In the genomic region with DNA sequence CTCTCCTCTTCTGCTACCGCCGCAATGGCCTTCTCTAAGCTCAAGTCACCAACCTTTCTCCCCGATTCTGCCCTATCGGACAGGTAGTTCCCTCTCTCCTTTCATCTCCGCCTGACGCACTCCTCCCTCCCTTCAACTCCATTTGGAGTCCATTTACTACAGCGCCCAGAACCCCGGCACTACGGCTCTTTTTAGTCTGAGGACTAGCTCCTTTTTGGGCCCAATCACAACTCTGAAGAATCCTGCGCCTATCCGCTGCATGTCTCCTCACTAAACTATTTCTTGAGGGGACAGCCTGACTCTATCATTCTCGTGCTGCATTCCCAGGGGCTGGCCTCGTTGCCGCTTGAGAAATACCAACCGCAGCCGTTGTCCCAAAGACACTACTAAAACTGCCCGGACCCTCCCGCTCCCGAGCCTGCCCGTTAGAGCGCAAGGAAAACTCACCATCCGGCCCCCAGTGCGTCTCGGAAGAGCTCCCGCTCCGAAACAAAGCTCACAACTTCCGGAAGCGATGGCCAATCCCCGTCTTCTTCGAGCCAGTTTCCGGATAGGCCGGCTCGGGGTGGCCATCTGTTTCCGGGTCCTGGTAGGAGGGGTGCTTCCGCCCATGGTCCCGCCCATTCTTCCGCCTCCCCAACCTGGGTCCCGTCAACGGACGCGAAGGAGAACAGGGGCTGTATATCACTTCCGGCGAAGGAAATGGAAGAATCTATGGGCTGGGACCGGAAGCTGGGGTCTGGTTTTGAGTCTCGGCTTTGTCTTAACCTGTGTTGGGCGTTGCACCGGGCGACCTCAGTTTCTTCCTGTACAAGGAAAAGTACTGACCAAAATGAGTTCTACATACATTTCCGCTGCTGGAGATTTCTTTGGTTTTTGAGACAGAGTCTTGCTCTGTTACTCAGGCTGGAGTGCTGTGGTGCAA, we compare ENCODE assay signal across 1 cellular context.
A peak's percentile ranks its signal among the peaks of the same experiment; 100 is the strongest.
TF ChIP-seq lines count a peak whose summit lies in the region.

Gene TPRKB, minus strand, starts transcription at position 491 of the 925 bp plus-strand sequence. CDS start 2,776 bp downstream, outside the sequence.

TF ChIP-seq in HEK293, 187 proteins besides CTCF, POLR2A, EP300 and RAD21 (continued from another document and continues in another):
- no peak for TF ChIP-seq REPIN1 (tag by site-specific recombination; IDR thresholded peaks at IDR 0.05; ENCODE audit: low read depth)
- peak; percentile 74 for TF ChIP-seq YY2 (tag by site-specific recombination; IDR thresholded peaks at IDR 0.05)
- TF ChIP-seq, protein P1, sequence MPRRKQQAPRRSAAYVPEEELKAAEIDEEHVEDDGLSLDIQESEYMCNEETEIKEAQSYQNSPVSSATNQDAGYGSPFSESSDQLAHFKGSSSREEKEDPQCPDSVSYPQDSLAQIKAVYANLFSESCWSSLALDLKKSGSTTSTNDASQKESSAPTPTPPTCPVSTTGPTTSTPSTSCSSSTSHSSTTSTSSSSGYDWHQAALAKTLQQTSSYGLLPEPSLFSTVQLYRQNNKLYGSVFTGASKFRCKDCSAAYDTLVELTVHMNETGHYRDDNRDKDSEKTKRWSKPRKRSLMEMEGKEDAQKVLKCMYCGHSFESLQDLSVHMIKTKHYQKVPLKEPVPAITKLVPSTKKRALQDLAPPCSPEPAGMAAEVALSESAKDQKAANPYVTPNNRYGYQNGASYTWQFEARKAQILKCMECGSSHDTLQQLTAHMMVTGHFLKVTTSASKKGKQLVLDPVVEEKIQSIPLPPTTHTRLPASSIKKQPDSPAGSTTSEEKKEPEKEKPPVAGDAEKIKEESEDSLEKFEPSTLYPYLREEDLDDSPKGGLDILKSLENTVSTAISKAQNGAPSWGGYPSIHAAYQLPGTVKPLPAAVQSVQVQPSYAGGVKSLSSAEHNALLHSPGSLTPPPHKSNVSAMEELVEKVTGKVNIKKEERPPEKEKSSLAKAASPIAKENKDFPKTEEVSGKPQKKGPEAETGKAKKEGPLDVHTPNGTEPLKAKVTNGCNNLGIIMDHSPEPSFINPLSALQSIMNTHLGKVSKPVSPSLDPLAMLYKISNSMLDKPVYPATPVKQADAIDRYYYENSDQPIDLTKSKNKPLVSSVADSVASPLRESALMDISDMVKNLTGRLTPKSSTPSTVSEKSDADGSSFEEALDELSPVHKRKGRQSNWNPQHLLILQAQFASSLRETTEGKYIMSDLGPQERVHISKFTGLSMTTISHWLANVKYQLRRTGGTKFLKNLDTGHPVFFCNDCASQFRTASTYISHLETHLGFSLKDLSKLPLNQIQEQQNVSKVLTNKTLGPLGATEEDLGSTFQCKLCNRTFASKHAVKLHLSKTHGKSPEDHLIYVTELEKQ (tag by site-specific recombination; IDR thresholded peaks at IDR 0.05; ENCODE audit: borderline replicate concordance), result no peak
- peak; percentile 89 for TF ChIP-seq ZNF629 (tag by site-specific recombination; IDR thresholded peaks at IDR 0.05)
- peak; percentile 98 for TF ChIP-seq PRDM10 (tag by site-specific recombination; IDR thresholded peaks at IDR 0.05)
- TF ChIP-seq ZFP37 (tag by site-specific recombination; IDR thresholded peaks at IDR 0.05), result 0 out of 2 replicates have a peak, but pooled peaks have one; percentile 54
- TF ChIP-seq ZNF121 (tag by site-specific recombination; IDR thresholded peaks at IDR 0.05), result 0 out of 2 replicates have a peak, but pooled peaks have one; percentile 58
- peak; percentile 92 for TF ChIP-seq KLF8 (tag by site-specific recombination; IDR thresholded peaks at IDR 0.05)
- TF ChIP-seq SETDB1 (IDR thresholded peaks at IDR 0.05; ENCODE audit: insufficient read length, low read length), result peak; percentile 75
- no peak for TF ChIP-seq ZNF621 (tag by site-specific recombination; IDR thresholded peaks at IDR 0.05)
- TF ChIP-seq BCL11A (tag by site-specific recombination; IDR thresholded peaks at IDR 0.05; ENCODE audit: low read depth), result no peak
- TF ChIP-seq ZNF791 (tag by site-specific recombination; IDR thresholded peaks at IDR 0.05), result peak; percentile 70; the same call in 1 of the 2 replicates
- peak; percentile 97 for TF ChIP-seq SP2 (tag by site-specific recombination; IDR thresholded peaks at IDR 0.05)
- TF ChIP-seq ZNF654 (tag by site-specific recombination; IDR thresholded peaks at IDR 0.05; ENCODE audit: low read depth), result no peak
- TF ChIP-seq SP7 (tag by site-specific recombination; IDR thresholded peaks at IDR 0.05), result peak; percentile 69; the same call in 1 of the 2 replicates
- no peak for TF ChIP-seq ZBTB7A (tag by site-specific recombination; IDR thresholded peaks at IDR 0.05; ENCODE audit: low read depth)
- TF ChIP-seq MZF1 (tag by site-specific recombination; IDR thresholded peaks at IDR 0.05; ENCODE audit: borderline replicate concordance), result peak; percentile 52; the same call in 1 of the 2 replicates
- no peak for TF ChIP-seq ZNF2 (tag by site-specific recombination; IDR thresholded peaks at IDR 0.05)
- peak; percentile 81 for TF ChIP-seq ZNF600 (tag by site-specific recombination; IDR thresholded peaks at IDR 0.05)
- peak; percentile 56; the same call in 1 of the 2 replicates for TF ChIP-seq KLF10 (tag by site-specific recombination; IDR thresholded peaks at IDR 0.05)
- peak; percentile 91; the same call in 1 of the 2 replicates for TF ChIP-seq HOXC10 (CRISPR knock-in tag; IDR thresholded peaks at IDR 0.05)
- no peak for TF ChIP-seq ZBTB6 (tag by site-specific recombination; IDR thresholded peaks at IDR 0.05)
- peak; percentile 49; the same call in 1 of the 2 replicates for TF ChIP-seq ZBTB8A (tag by site-specific recombination; IDR thresholded peaks at IDR 0.05)
- peak; percentile 78 for TF ChIP-seq KLF9 (tag by site-specific recombination; IDR thresholded peaks at IDR 0.05; ENCODE audit: low read depth)
- TF ChIP-seq ZBTB21 (tag by site-specific recombination; IDR thresholded peaks at IDR 0.05), result peak; percentile 75
- 0 out of 2 replicates have a peak, but pooled peaks have one; percentile 56 for TF ChIP-seq ZNF561 (tag by site-specific recombination; IDR thresholded peaks at IDR 0.05; ENCODE audit: borderline replicate concordance)
- TF ChIP-seq ZNF324 (tag by site-specific recombination; IDR thresholded peaks at IDR 0.05), result 0 out of 2 replicates have a peak, but pooled peaks have one; percentile 7
- peak; percentile 87 for TF ChIP-seq ZNF335 (tag by site-specific recombination; conservative IDR thresholded peaks at IDR 0.05)
- TF ChIP-seq, protein P2, sequence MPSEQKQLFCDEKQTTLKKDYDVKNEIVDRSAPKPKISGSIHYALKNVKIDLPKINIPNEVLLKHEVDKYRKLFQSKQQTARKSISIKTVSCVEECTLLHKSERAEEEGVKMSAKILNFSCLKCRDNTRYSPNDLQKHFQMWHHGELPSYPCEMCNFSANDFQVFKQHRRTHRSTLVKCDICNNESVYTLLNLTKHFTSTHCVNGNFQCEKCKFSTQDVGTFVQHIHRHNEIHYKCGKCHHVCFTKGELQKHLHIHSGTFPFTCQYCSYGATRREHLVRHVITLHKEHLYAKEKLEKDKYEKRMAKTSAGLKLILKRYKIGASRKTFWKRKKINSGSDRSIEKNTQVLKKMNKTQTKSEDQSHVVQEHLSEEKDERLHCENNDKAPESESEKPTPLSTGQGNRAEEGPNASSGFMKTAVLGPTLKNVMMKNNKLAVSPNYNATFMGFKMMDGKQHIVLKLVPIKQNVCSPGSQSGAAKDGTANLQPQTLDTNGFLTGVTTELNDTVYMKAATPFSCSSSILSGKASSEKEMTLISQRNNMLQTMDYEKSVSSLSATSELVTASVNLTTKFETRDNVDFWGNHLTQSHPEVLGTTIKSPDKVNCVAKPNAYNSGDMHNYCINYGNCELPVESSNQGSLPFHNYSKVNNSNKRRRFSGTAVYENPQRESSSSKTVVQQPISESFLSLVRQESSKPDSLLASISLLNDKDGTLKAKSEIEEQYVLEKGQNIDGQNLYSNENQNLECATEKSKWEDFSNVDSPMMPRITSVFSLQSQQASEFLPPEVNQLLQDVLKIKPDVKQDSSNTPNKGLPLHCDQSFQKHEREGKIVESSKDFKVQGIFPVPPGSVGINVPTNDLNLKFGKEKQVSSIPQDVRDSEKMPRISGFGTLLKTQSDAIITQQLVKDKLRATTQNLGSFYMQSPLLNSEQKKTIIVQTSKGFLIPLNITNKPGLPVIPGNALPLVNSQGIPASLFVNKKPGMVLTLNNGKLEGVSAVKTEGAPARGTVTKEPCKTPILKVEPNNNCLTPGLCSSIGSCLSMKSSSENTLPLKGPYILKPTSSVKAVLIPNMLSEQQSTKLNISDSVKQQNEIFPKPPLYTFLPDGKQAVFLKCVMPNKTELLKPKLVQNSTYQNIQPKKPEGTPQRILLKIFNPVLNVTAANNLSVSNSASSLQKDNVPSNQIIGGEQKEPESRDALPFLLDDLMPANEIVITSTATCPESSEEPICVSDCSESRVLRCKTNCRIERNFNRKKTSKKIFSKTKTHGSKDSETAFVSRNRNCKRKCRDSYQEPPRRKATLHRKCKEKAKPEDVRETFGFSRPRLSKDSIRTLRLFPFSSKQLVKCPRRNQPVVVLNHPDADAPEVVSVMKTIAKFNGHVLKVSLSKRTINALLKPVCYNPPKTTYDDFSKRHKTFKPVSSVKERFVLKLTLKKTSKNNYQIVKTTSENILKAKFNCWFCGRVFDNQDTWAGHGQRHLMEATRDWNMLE (tag by site-specific recombination; conservative IDR thresholded peaks at IDR 0.05; ENCODE audit: low read depth), result peak; percentile 100
- TF ChIP-seq ZNF580 (tag by site-specific recombination; IDR thresholded peaks at IDR 0.05), result peak; percentile 95
- peak; percentile 65; the same call in 1 of the 2 replicates for TF ChIP-seq ZNF76 (tag by site-specific recombination; IDR thresholded peaks at IDR 0.05; ENCODE audit: borderline replicate concordance, low read depth)
- TF ChIP-seq SP3 (tag by site-specific recombination; IDR thresholded peaks at IDR 0.05), result peak; percentile 98
- no peak for TF ChIP-seq ZNF221 (tag by site-specific recombination; IDR thresholded peaks at IDR 0.05; ENCODE audit: borderline replicate concordance)
- TF ChIP-seq, protein P3, sequence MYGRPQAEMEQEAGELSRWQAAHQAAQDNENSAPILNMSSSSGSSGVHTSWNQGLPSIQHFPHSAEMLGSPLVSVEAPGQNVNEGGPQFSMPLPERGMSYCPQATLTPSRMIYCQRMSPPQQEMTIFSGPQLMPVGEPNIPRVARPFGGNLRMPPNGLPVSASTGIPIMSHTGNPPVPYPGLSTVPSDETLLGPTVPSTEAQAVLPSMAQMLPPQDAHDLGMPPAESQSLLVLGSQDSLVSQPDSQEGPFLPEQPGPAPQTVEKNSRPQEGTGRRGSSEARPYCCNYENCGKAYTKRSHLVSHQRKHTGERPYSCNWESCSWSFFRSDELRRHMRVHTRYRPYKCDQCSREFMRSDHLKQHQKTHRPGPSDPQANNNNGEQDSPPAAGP (tag by site-specific recombination; IDR thresholded peaks at IDR 0.05), result no peak
- peak; percentile 87 for TF ChIP-seq PATZ1 (tag by site-specific recombination; IDR thresholded peaks at IDR 0.05)
- TF ChIP-seq ZXDB (tag by site-specific recombination; IDR thresholded peaks at IDR 0.05), result peak; percentile 89
- TF ChIP-seq ZNF501 (tag by site-specific recombination; IDR thresholded peaks at IDR 0.05), result 0 out of 2 replicates have a peak, but pooled peaks have one; percentile 22
